ENCODE assay signal across 33 cellular contexts in genomic region chr10:51238987-51239386, GRCh38.
"Had no signal": no experiment of that assay in that cellular context is flagged by ENCODE, and none has a peak within 500 bp of the region (broad histone marks: within the 10 kb centered on the region; RNA-seq: fewer than 3 reads in every experiment).

No MANE protein-coding gene starts in this region.

- H3K27ac ChIP-seq: brain microvascular endothelial cell, KMS-11, VCaP had no signal

- H3K27me3 ChIP-seq: brain microvascular endothelial cell had no signal

- H3K27ac Mint-ChIP-seq: activated B cell treated with CpG ODN at 0.5 μM for 24 hours; activated CD4-positive, alpha-beta memory T cell treated with anti-CD3 and anti-CD28 coated beads for 36 hours; activated naive CD4-positive, alpha-beta T cell treated with anti-CD3 and anti-CD28 coated beads, Interleukin-2, amount 10 ng/mL, durations not matched to agents 7 days and 5 days; activated naive CD8-positive, alpha-beta T cell; activated naive CD8-positive, alpha-beta T cell treated with anti-CD3 and anti-CD28 coated beads, Interleukin-2, amount 50 U/mL, for 24 hours; activated T-helper 1 cell treated with anti-CD3 and anti-CD28 coated beads, Interleukin-12 subunit alpha, Interleukin-12 subunit beta, Interleukin-2, Interleukin-4 antibody, amounts not matched to agents 30 ng/mL and 10 ng/mL and 1 ng/mL, durations not matched to agents 14 hours and 24 hours and 36 hours had no signal

- H3K36me3 Mint-ChIP-seq: activated CD4-positive, alpha-beta memory T cell treated with anti-CD3 and anti-CD28 coated beads for 36 hours; activated naive CD4-positive, alpha-beta T cell treated with anti-CD3 and anti-CD28 coated beads, Interleukin-2, amount 10 ng/mL, durations not matched to agents 7 days and 5 days; activated naive CD8-positive, alpha-beta T cell had no signal

- ATAC-seq: activated naive CD8-positive, alpha-beta T cell treated with anti-CD3 and anti-CD28 coated beads, Interleukin-2, amount 50 U/mL, for 24 hours; activated T-cell treated with anti-CD3 and anti-CD28 coated beads, Interleukin-2, amount 50 U/mL, for 4 hours; Panc1; SK-N-SH treated with all-trans-retinoic acid at 6 μM for 48 hours had no signal

- H3K9me3 Mint-ChIP-seq: activated B cell treated with CpG ODN at 0.5 μM for 24 hours; activated CD4-positive, alpha-beta memory T cell treated with anti-CD3 and anti-CD28 coated beads for 36 hours; activated naive CD4-positive, alpha-beta T cell treated with anti-CD3 and anti-CD28 coated beads, Interleukin-2, amount 10 ng/mL, durations not matched to agents 7 days and 5 days; activated naive CD8-positive, alpha-beta T cell treated with anti-CD3 and anti-CD28 coated beads, Interleukin-2, amount 50 U/mL, for 24 hours; activated T-cell treated with anti-CD3 and anti-CD28 coated beads, Interleukin-2, amount 50 U/mL, for 4 hours; activated T-helper 1 cell treated with anti-CD3 and anti-CD28 coated beads, Interleukin-12 subunit alpha, Interleukin-12 subunit beta, Interleukin-2, Interleukin-4 antibody, amounts not matched to agents 30 ng/mL and 10 ng/mL and 1 ng/mL, durations not matched to agents 14 hours and 24 hours and 36 hours had no signal

- DNase-seq: activated B cell treated with CpG ODN at 0.5 μM for 24 hours; activated CD4-positive, alpha-beta memory T cell treated with anti-CD3 and anti-CD28 coated beads for 36 hours; activated CD4-positive, alpha-beta T cell treated with anti-CD3 and anti-CD28 coated beads for 4 hours; activated CD4-positive, alpha-beta T cell treated with anti-CD3 and anti-CD28 coated beads, Interleukin-2, amount 50 U/mL, for 1 hour; activated CD4-positive, CD25-positive, alpha-beta regulatory T cell treated with anti-CD3 and anti-CD28 coated beads, Interleukin-2, amount 50 U/mL, for 72 hours; activated CD8-positive, alpha-beta memory T cell treated with anti-CD3 and anti-CD28 coated beads, Interleukin-2, amount 50 U/mL, for 4 hours; activated gamma-delta T cell treated with Interleukin-2 at 50 U/mL for 16 hours; activated naive CD4-positive, alpha-beta T cell treated with anti-CD3 and anti-CD28 coated beads, Interleukin-2, amount 10 ng/mL, durations not matched to agents 7 days and 5 days; activated naive CD8-positive, alpha-beta T cell treated with anti-CD3 and anti-CD28 coated beads, Interleukin-2, amount 50 U/mL, for 24 hours; activated T-cell treated with anti-CD3 and anti-CD28 coated beads for 4 hours; activated T-cell treated with anti-CD3 and anti-CD28 coated beads, Interleukin-2, amount 50 U/mL, for 4 hours; anterior cingulate cortex; brain microvascular endothelial cell; MM.1S; MV-4-11; NCI-H1092; NCI-H1436 treated with DMSO at 0.1 percent for 48 hours; NCI-H1694 treated with DMSO at 0.1 percent for 48 hours; NCI-H2029; NCI-H345; NCI-H524 treated with DMSO at 0.1 percent for 48 hours; OCI-M1; SIG-M5; SW 1271; T-helper 1 cell; T-helper 2 cell; T-helper 9 cell had no signal

- H3K4me3 Mint-ChIP-seq: activated B cell treated with CpG ODN at 0.5 μM for 24 hours; activated CD4-positive, alpha-beta memory T cell treated with anti-CD3 and anti-CD28 coated beads for 36 hours; activated naive CD4-positive, alpha-beta T cell treated with anti-CD3 and anti-CD28 coated beads, Interleukin-2, amount 10 ng/mL, durations not matched to agents 7 days and 5 days; activated naive CD8-positive, alpha-beta T cell; activated naive CD8-positive, alpha-beta T cell treated with anti-CD3 and anti-CD28 coated beads, Interleukin-2, amount 50 U/mL, for 24 hours; activated T-cell treated with anti-CD3 and anti-CD28 coated beads, Interleukin-2, amount 50 U/mL, for 4 hours; activated T-helper 1 cell treated with anti-CD3 and anti-CD28 coated beads, Interleukin-12 subunit alpha, Interleukin-12 subunit beta, Interleukin-2, Interleukin-4 antibody, amounts not matched to agents 30 ng/mL and 10 ng/mL and 1 ng/mL, durations not matched to agents 14 hours and 24 hours and 36 hours had no signal

- H3K36me3 ChIP-seq: brain microvascular endothelial cell had no signal

- H3K9ac ChIP-seq: KMS-11 had no signal

- H3K4me1 Mint-ChIP-seq: activated B cell treated with CpG ODN at 0.5 μM for 24 hours; activated naive CD4-positive, alpha-beta T cell treated with anti-CD3 and anti-CD28 coated beads, Interleukin-2, amount 10 ng/mL, durations not matched to agents 7 days and 5 days; activated naive CD8-positive, alpha-beta T cell treated with anti-CD3 and anti-CD28 coated beads, Interleukin-2, amount 50 U/mL, for 24 hours had no signal

- H3K27me3 Mint-ChIP-seq: activated B cell treated with CpG ODN at 0.5 μM for 24 hours; activated CD4-positive, alpha-beta memory T cell treated with anti-CD3 and anti-CD28 coated beads for 36 hours; activated naive CD4-positive, alpha-beta T cell treated with anti-CD3 and anti-CD28 coated beads, Interleukin-2, amount 10 ng/mL, durations not matched to agents 7 days and 5 days; activated naive CD8-positive, alpha-beta T cell; activated naive CD8-positive, alpha-beta T cell treated with anti-CD3 and anti-CD28 coated beads, Interleukin-2, amount 50 U/mL, for 24 hours had no signal

- H3K4me2 ChIP-seq: KMS-11 had no signal
